8 cellular contexts compared by ENCODE assay signal in genomic region chr7:157412021-157412443, GRCh38.
DNase-seq lines count a peak whose midpoint lies in the region; TF ChIP-seq lines count a peak whose summit lies in the region.
"Had no signal": no experiment of that assay in that cellular context is flagged by ENCODE, and none has a peak within 500 bp of the region (broad histone marks: within the 10 kb centered on the region; RNA-seq: fewer than 3 reads in every experiment).

No MANE protein-coding gene starts in this region.

- H3K27me3 Mint-ChIP-seq in HFFc6 (ENCODE audit: insufficient read depth) = peaks cover 5% of the 10 kb centered on the region

- peak overlapping the region; percentile 92 for H3K27ac Mint-ChIP-seq in HFFc6

- H3K4me1 Mint-ChIP-seq in HFFc6 (ENCODE audit: low read depth) = peaks cover 19% of the 10 kb centered on the region

- DNase-seq in HFFc6 = peak; percentile 94
- DNase-seq in T-helper 2 cell = peak in 4 of 5 experiments; percentile 12 to 97 (median 44)
- peak; percentile 17 for DNase-seq in effector CD4-positive, alpha-beta T cell
- peak; percentile 73 for DNase-seq in stimulated activated CD4-positive, alpha-beta T cell treated with anti-CD3 and anti-CD28 coated beads, Interleukin-4, amount 100 ng/mL, for 24 hours
- no peak for DNase-seq in NCI-H2171 treated with DMSO at 0.1 percent for 48 hours (lab: John Stamatoyannopoulos, UW)
- DNase-seq in effector CD8-positive, alpha-beta T cell (lab: John Stamatoyannopoulos, UW) = no peak
- no peak for DNase-seq in HT-29 (ENCODE audit: low spot score)
- DNase-seq: small intestine had no signal

- no peaks in the 10 kb centered on the region for H3K9me3 Mint-ChIP-seq in HFFc6

- peak overlapping the region; percentile 61 for H3K4me3 Mint-ChIP-seq in HFFc6

- H3K36me3 Mint-ChIP-seq in HFFc6 (ENCODE audit: low read depth) = peaks cover 34% of the 10 kb centered on the region

- TF ChIP-seq CTCF in HFFc6 (IDR thresholded peaks at IDR 0.05) = no peak

Comparison
In these comparisons a context has a peak if more than half of its experiments do, and no peak if none do; other contexts are left out.
1. DNase-seq: peak in HFFc6 (single experiment), T-helper 2 cell (4 of 5), effector CD4-positive, alpha-beta T cell (single experiment) and stimulated activated CD4-positive, alpha-beta T cell treated with anti-CD3 and anti-CD28 coated beads, Interleukin-4, amount 100 ng/mL, for 24 hours (single experiment); none in NCI-H2171 treated with DMSO at 0.1 percent for 48 hours (single experiment), effector CD8-positive, alpha-beta T cell (single experiment) and HT-29 (single experiment).